In the genomic region with DNA sequence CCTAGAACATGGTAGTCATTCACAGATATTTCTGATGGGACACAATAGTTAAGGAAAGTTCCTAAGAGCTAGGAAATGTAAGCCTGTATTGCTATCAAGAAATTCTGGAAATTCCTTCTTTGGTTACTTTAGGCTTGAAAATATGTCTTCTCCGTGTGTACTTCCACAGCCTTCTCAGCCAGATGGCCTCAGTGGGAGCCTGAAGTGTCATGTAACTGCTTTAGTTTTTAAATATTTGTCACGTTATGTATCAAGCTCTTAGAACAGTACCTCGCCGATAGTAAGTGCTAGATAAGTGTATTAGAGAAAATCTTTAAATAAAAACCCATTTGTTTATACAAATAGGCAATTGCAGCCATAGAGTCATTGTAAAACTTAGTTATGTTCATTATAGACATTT, we compare ENCODE assay signal across 21 cellular contexts.
A peak's percentile ranks its signal among the peaks of the same experiment; 100 is the strongest.
DNase-seq lines count a peak whose midpoint lies in the region; ATAC-seq, FAIRE-seq and TF ChIP-seq lines count a peak whose summit lies in the region.
"Had no signal": no experiment of that assay in that cellular context is flagged by ENCODE, and none has a peak within 500 bp of the region (broad histone marks: within the 10 kb centered on the region; RNA-seq: fewer than 3 reads in every experiment).

No MANE protein-coding gene starts in this region.

- ATAC-seq in A549 (no peak), left lung (peak; percentile 68), HG02610 (IDR thresholded peaks at IDR 0.05; ENCODE audit: unreplicated experiment) (no peak)

- H3K4me3 ChIP-seq in A549 (no peak overlapping the region), left lung (no peak overlapping the region), right atrium auricular region (no peak overlapping the region)
- H3K4me3 ChIP-seq: HAP-1 had no signal

- H3K4me1 ChIP-seq in A549, result no peaks in the 10 kb centered on the region
- H3K4me1 ChIP-seq in left lung, result peaks cover 0 to 2% of the 10 kb centered on the region in 2 donors
- H3K4me1 ChIP-seq in right atrium auricular region, result peaks cover 0 to 5% of the 10 kb centered on the region in 2 donors

- H3K36me3 Mint-ChIP-seq in chondrocyte (ENCODE audit: low read depth), result no peaks in the 10 kb centered on the region
- peaks cover 7% of the 10 kb centered on the region for H3K36me3 Mint-ChIP-seq in progenitor cell of endocrine pancreas (ENCODE audit: insufficient read depth)

- no peak overlapping the region for H3K27ac ChIP-seq in A549
- no peak overlapping the region for H3K27ac ChIP-seq in left lung
- H3K27ac ChIP-seq in right atrium auricular region, result no peak overlapping the region
- H3K27ac ChIP-seq: 22Rv1 had no signal

- TF ChIP-seq POLR2A in A549 (IDR thresholded peaks at IDR 0.05; ENCODE audit: low read length), result no peak

- FAIRE-seq in A549 (lab: Jason Lieb, UNC), result peak; percentile 18
- FAIRE-seq: A204.1, G401.6, GM12892, H54 had no signal

- DNase-seq in A549 (ENCODE audit: low read depth in 1 of 2, low spot score in 1 of 2), result no peak
- DNase-seq in chondrocyte (ENCODE audit: low spot score), result no peak
- DNase-seq in left lung, result no peak
- no peak for DNase-seq in progenitor cell of endocrine pancreas (ENCODE audit: low spot score, unreplicated experiment)
- DNase-seq in right atrium auricular region (ENCODE audit: low spot score), result no peak
- no peak for DNase-seq in AML-193 (lab: John Stamatoyannopoulos, UW)
- DNase-seq: ACHN; C1 segment of cervical spinal cord; CD4-positive, alpha-beta memory T cell; COR-L47; DMS153; DND-41; GOT3; HFFc6 had no signal

- peaks cover 12% of the 10 kb centered on the region for H3K4me1 Mint-ChIP-seq in chondrocyte (ENCODE audit: low read depth)
- H3K4me1 Mint-ChIP-seq in progenitor cell of endocrine pancreas (ENCODE audit: low read depth), result peaks cover 3% of the 10 kb centered on the region

- TF ChIP-seq EP300 in A549 (IDR thresholded peaks at IDR 0.05), result no peak

- H3K27me3 ChIP-seq in left lung, result no peaks in the 10 kb centered on the region
- H3K27me3 ChIP-seq in right atrium auricular region, result no peaks in the 10 kb centered on the region

- CTCF ChIA-PET in A549 (lab: Yijun Ruan, JAX), result interaction anchor here (0.6 kb wide), 1 partner anchor 62 kb away, joined by 3 read pairs; no protein-coding TSS in a partner anchor

- H3K9me3 Mint-ChIP-seq in chondrocyte (ENCODE audit: low read depth) (no peaks in the 10 kb centered on the region), progenitor cell of endocrine pancreas (ENCODE audit: low read depth) (no peaks in the 10 kb centered on the region)
- H3K9me3 Mint-ChIP-seq: HFFc6 had no signal

- H3K36me3 ChIP-seq in left lung (no peaks in the 10 kb centered on the region), right atrium auricular region (no peaks in the 10 kb centered on the region)
- H3K36me3 ChIP-seq: HAP-1 had no signal

- intact Hi-C loops in left lung (cut with DNase I), result no loop called here

- POLR2A ChIA-PET in A549 (lab: Yijun Ruan, JAX), result no interaction called here

- H3K27ac Mint-ChIP-seq in chondrocyte (ENCODE audit: unreplicated experiment) (peak overlapping the region; percentile 63), progenitor cell of endocrine pancreas (peak overlapping the region; percentile 15)
- H3K27ac Mint-ChIP-seq: CD4-positive, alpha-beta memory T cell; HFFc6 had no signal

- 89% methylated on average over 4 of the region's 4 CpGs for WGBS in A549 (ENCODE audit: missing lambda C conversion rate)

- no peak overlapping the region for H3K4me2 ChIP-seq in A549

- H3K4me3 Mint-ChIP-seq in chondrocyte (ENCODE audit: unreplicated experiment), result no peak overlapping the region
- H3K4me3 Mint-ChIP-seq in progenitor cell of endocrine pancreas (ENCODE audit: low read depth), result no peak overlapping the region
- H3K4me3 Mint-ChIP-seq: CD4-positive, alpha-beta memory T cell; HFFc6 had no signal

- TF ChIP-seq RAD21 in A549 (conservative IDR thresholded peaks at IDR 0.05 in 1 of 2, IDR thresholded peaks at IDR 0.05 in 1 of 2), result no peak

- H3K9me3 ChIP-seq in A549 (no peaks in the 10 kb centered on the region), left lung (no peaks in the 10 kb centered on the region), right atrium auricular region (no peaks in the 10 kb centered on the region)
- H3K9me3 ChIP-seq: HAP-1 had no signal

- H3K27me3 Mint-ChIP-seq in chondrocyte (ENCODE audit: low read depth), result no peaks in the 10 kb centered on the region
- H3K27me3 Mint-ChIP-seq in progenitor cell of endocrine pancreas, result no peaks in the 10 kb centered on the region
- H3K27me3 Mint-ChIP-seq: CD4-positive, alpha-beta memory T cell had no signal

- TF ChIP-seq CTCF in A549 (IDR thresholded peaks at IDR 0.05), result no peak
- TF ChIP-seq CTCF in chondrocyte (IDR thresholded peaks at IDR 0.05), result no peak
- TF ChIP-seq CTCF in left lung (IDR thresholded peaks at IDR 0.05), result no peak
- no peak for TF ChIP-seq CTCF in progenitor cell of endocrine pancreas (IDR thresholded peaks at IDR 0.05; ENCODE audit: unreplicated experiment)
- no peak for TF ChIP-seq CTCF in right atrium auricular region (IDR thresholded peaks at IDR 0.05)

TF ChIP-seq in A549, 52 proteins besides CTCF, POLR2A, EP300 and RAD21:
- TF ChIP-seq, protein P1, sequence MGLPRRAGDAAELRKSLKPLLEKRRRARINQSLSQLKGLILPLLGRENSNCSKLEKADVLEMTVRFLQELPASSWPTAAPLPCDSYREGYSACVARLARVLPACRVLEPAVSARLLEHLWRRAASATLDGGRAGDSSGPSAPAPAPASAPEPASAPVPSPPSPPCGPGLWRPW (IDR thresholded peaks at IDR 0.05), result no peak
- TF ChIP-seq MYC (IDR thresholded peaks at IDR 0.05; ENCODE audit: borderline replicate concordance, low read length) (no peak), HOXB13 (CRISPR knock-in tag; IDR thresholded peaks at IDR 0.05; ENCODE audit: low read depth) (no peak), FOXS1 (CRISPR knock-in tag; IDR thresholded peaks at IDR 0.05) (no peak), SREBF2 (IDR thresholded peaks at IDR 0.05) (no peak), CHD2 (IDR thresholded peaks at IDR 0.05; ENCODE audit: low read length, partially characterized antibody) (no peak), CBX2 (IDR thresholded peaks at IDR 0.05; ENCODE audit: borderline replicate concordance, low read depth) (no peak), POLR2AphosphoS2 (conservative IDR thresholded peaks at IDR 0.05; ENCODE audit: low read length) (no peak), KDM5A (IDR thresholded peaks at IDR 0.05) (no peak), ESRRA (IDR thresholded peaks at IDR 0.05; ENCODE audit: borderline replicate concordance, low read length) (no peak), PHF8 (IDR thresholded peaks at IDR 0.05; ENCODE audit: borderline replicate concordance, low read depth) (no peak), EHF (CRISPR knock-in tag; IDR thresholded peaks at IDR 0.05) (no peak), MAZ (IDR thresholded peaks at IDR 0.05; ENCODE audit: borderline replicate concordance, low read depth, low read length) (no peak)
